In genomic region chr14:105588236-105588860, GRCh38 we compare ENCODE assay signal across 14 cellular contexts.
"Had no signal": no experiment of that assay in that cellular context is flagged by ENCODE, and none has a peak within 500 bp of the region (broad histone marks: within the 10 kb centered on the region; RNA-seq: fewer than 3 reads in every experiment).

No MANE protein-coding gene starts in this region.

- H3K4me2 ChIP-seq: hepatocyte had no signal

- H3K9me3 ChIP-seq: left lung, neutrophil had no signal

- H3K9me3 Mint-ChIP-seq: activated CD4-positive, alpha-beta T cell treated with anti-CD3 and anti-CD28 coated beads, Interleukin-2, amount 10 ng/mL, durations not matched to agents 24 days and 14 days; activated naive CD8-positive, alpha-beta T cell treated with anti-CD3 and anti-CD28 coated beads, Interleukin-2, amount 10 ng/mL, durations not matched to agents 7 days and 5 days; natural killer cell; T-helper 1 cell treated with Interleukin-12 subunit alpha and Interleukin-12 subunit beta and Interleukin-4 antibody, amounts not matched to agents 30 μg/mL and 1 μg/mL, for 36 hours had no signal

- H3K4me1 Mint-ChIP-seq: activated CD4-positive, alpha-beta T cell treated with anti-CD3 and anti-CD28 coated beads, Interleukin-2, amount 10 ng/mL, durations not matched to agents 24 days and 14 days; activated naive CD8-positive, alpha-beta T cell treated with anti-CD3 and anti-CD28 coated beads, Interleukin-2, amount 10 ng/mL, durations not matched to agents 7 days and 5 days; natural killer cell; WTC11 had no signal

- DNase-seq: activated CD4-positive, alpha-beta T cell treated with anti-CD3 and anti-CD28 coated beads, Interleukin-2, amount 10 ng/mL, durations not matched to agents 24 days and 14 days; activated CD8-positive, alpha-beta memory T cell treated with anti-CD3 and anti-CD28 coated beads, Interleukin-2, amount 50 U/mL, for 4 hours; activated CD8-positive, alpha-beta T cell treated with anti-CD3 and anti-CD28 coated beads, Interleukin-2, amount 10 ng/mL, durations not matched to agents 7 days and 5 days; activated naive CD8-positive, alpha-beta T cell treated with anti-CD3 and anti-CD28 coated beads, Interleukin-2, amount 10 ng/mL, durations not matched to agents 7 days and 5 days; natural killer cell; retina; stimulated activated CD4-positive, alpha-beta T cell treated with anti-CD3 and anti-CD28 coated beads, Interleukin-2, amount 100 ng/mL, for 48 hours; stimulated activated naive CD4-positive, alpha-beta T cell had no signal

- H3K27me3 Mint-ChIP-seq: activated CD4-positive, alpha-beta T cell treated with anti-CD3 and anti-CD28 coated beads, Interleukin-2, amount 10 ng/mL, durations not matched to agents 24 days and 14 days; activated naive CD8-positive, alpha-beta T cell treated with anti-CD3 and anti-CD28 coated beads, Interleukin-2, amount 10 ng/mL, durations not matched to agents 7 days and 5 days had no signal

- H3K4me3 ChIP-seq: hepatocyte, left lung, tibial nerve had no signal

- H3K27me3 ChIP-seq: hepatocyte, left lung, neutrophil, tibial nerve had no signal

- ATAC-seq: activated CD8-positive, alpha-beta T cell treated with anti-CD3 and anti-CD28 coated beads, Interleukin-2, amount 10 ng/mL, durations not matched to agents 7 days and 5 days; WTC11 had no signal

- H2AFZ ChIP-seq: hepatocyte had no signal

- H3K36me3 Mint-ChIP-seq: activated naive CD8-positive, alpha-beta T cell treated with anti-CD3 and anti-CD28 coated beads, Interleukin-2, amount 10 ng/mL, durations not matched to agents 7 days and 5 days; natural killer cell had no signal

- H3K4me3 Mint-ChIP-seq: activated CD4-positive, alpha-beta T cell treated with anti-CD3 and anti-CD28 coated beads, Interleukin-2, amount 10 ng/mL, durations not matched to agents 24 days and 14 days; activated CD8-positive, alpha-beta T cell treated with anti-CD3 and anti-CD28 coated beads, Interleukin-2, amount 10 ng/mL, durations not matched to agents 7 days and 5 days; activated naive CD8-positive, alpha-beta T cell treated with anti-CD3 and anti-CD28 coated beads, Interleukin-2, amount 10 ng/mL, durations not matched to agents 7 days and 5 days; natural killer cell; T-helper 1 cell treated with Interleukin-12 subunit alpha and Interleukin-12 subunit beta and Interleukin-4 antibody, amounts not matched to agents 30 μg/mL and 1 μg/mL, for 36 hours; WTC11 had no signal

- H3K4me1 ChIP-seq: left lung, tibial nerve had no signal

- H3K36me3 ChIP-seq: left lung, neutrophil, tibial nerve had no signal

- H3K27ac Mint-ChIP-seq: activated CD4-positive, alpha-beta T cell treated with anti-CD3 and anti-CD28 coated beads, Interleukin-2, amount 10 ng/mL, durations not matched to agents 24 days and 14 days; activated CD8-positive, alpha-beta T cell treated with anti-CD3 and anti-CD28 coated beads, Interleukin-2, amount 10 ng/mL, durations not matched to agents 7 days and 5 days; activated naive CD8-positive, alpha-beta T cell treated with anti-CD3 and anti-CD28 coated beads, Interleukin-2, amount 10 ng/mL, durations not matched to agents 7 days and 5 days; natural killer cell; T-helper 1 cell treated with Interleukin-12 subunit alpha and Interleukin-12 subunit beta and Interleukin-4 antibody, amounts not matched to agents 30 μg/mL and 1 μg/mL, for 36 hours; WTC11 had no signal

- H3K79me2 ChIP-seq: hepatocyte had no signal

- H3K27ac ChIP-seq: hepatocyte, left lung, neutrophil, tibial nerve had no signal
